ENCODE assay signal across 17 cellular contexts in the genomic region with DNA sequence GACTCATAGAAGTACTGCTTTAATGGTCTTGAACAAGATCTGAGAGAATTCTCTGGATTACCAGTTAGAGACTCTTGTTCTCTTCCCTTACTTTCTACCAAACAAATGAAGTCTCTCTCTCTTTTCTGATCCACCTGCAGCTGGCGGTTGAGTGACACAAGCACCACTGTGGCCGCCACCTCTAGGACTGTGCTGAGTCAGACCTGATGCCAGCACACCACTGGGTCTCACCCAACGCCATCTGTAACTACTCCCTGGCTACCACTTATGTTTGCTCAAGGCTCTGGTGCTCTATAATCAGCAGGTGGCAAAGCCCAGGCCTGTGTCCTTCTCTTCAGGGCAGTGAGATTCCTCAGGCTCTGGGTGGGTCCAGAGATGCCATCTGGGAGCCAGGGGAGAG.
DNase-seq lines count a peak whose midpoint lies in the region; ATAC-seq, FAIRE-seq and TF ChIP-seq lines count a peak whose summit lies in the region.
"Had no signal": no experiment of that assay in that cellular context is flagged by ENCODE, and none has a peak within 500 bp of the region (broad histone marks: within the 10 kb centered on the region; RNA-seq: fewer than 3 reads in every experiment).

No MANE protein-coding gene starts in this region.

- TF ChIP-seq CTCF in H9 (conservative IDR thresholded peaks at IDR 0.05) = no peak
- TF ChIP-seq CTCF in astrocyte (IDR thresholded peaks at IDR 0.05; ENCODE audit: insufficient read depth, low read depth, low read length) = no peak
- no peak for TF ChIP-seq CTCF in nephron progenitor cell (IDR thresholded peaks at IDR 0.05)
- no peak for TF ChIP-seq CTCF in CD4-positive, alpha-beta T cell (IDR thresholded peaks at IDR 0.05)

- no peak for DNase-seq in H9
- no peak for DNase-seq in astrocyte (ENCODE audit: low read depth)
- DNase-seq in nephron progenitor cell = no peak
- no peak for DNase-seq in UCSD-AML1 (lab: John Stamatoyannopoulos, UW; ENCODE audit: unreplicated experiment)
- DNase-seq in CD4-positive, alpha-beta T cell = no peak
- DNase-seq: C1 segment of cervical spinal cord; Caco-2; CD8-positive, alpha-beta T cell; DND-41; GOT3; HCEC 1CT had no signal

- peak; percentile 76 for FAIRE-seq in astrocyte (lab: Jason Lieb, UNC)
- FAIRE-seq: G401.6, GM12892, GM19239, H54 had no signal

- H3K18ac ChIP-seq in H9 (ENCODE audit: insufficient read length, low read depth, low read length) = peak overlapping the region; percentile 27

- POLR2A ChIA-PET in CD4-positive, alpha-beta T cell (lab: Charles Lee) = no interaction called here

- H3K79me2 ChIP-seq in H9 (ENCODE audit: insufficient read depth, low read length) (no peaks in the 10 kb centered on the region), astrocyte (ENCODE audit: insufficient read depth, low read length) (no peaks in the 10 kb centered on the region)

- H3K9ac ChIP-seq in H9 (ENCODE audit: extremely low read depth, insufficient read length, low read length) = no peak overlapping the region
- H3K9ac ChIP-seq in astrocyte (ENCODE audit: low read length) = no peak overlapping the region

- no peak overlapping the region for H3K4me3 ChIP-seq in astrocyte (ENCODE audit: insufficient read depth, low read depth, low read length)

- no peak overlapping the region for H2BK15ac ChIP-seq in H9 (ENCODE audit: low read depth, low read length)

- H2AFZ ChIP-seq in H9 (ENCODE audit: low read length) (no peak overlapping the region), astrocyte (ENCODE audit: low read depth, low read length) (no peak overlapping the region)

- CTCF ChIA-PET in CD4-positive, alpha-beta T cell (lab: Charles Lee) = no interaction called here

- H3K27ac Mint-ChIP-seq in H9 = no peak overlapping the region
- no peak overlapping the region for H3K27ac Mint-ChIP-seq in astrocyte (ENCODE audit: unreplicated experiment)
- H3K27ac Mint-ChIP-seq in nephron progenitor cell = peak overlapping the region; percentile 68
- no peak overlapping the region for H3K27ac Mint-ChIP-seq in CD4-positive, alpha-beta T cell
- H3K27ac Mint-ChIP-seq: CD8-positive, alpha-beta T cell had no signal

- intact Hi-C loops in CD4-positive, alpha-beta T cell (cut with DNase I, micrococcal nuclease) = no loop called here

- no peak overlapping the region for H3K23ac ChIP-seq in H9 (ENCODE audit: insufficient read length, low read depth, low read length)

- no peak overlapping the region for H3K4me2 ChIP-seq in H9 (ENCODE audit: insufficient read depth, insufficient read length, low read length)
- no peak overlapping the region for H3K4me2 ChIP-seq in astrocyte (ENCODE audit: low read length)

- H3K9me3 ChIP-seq in H9 (ENCODE audit: control insufficient read depth, low read depth, low read length) (no peaks in the 10 kb centered on the region), astrocyte (ENCODE audit: insufficient read depth, low read depth, low read length) (no peaks in the 10 kb centered on the region)
- no peaks in the 10 kb centered on the region for H3K9me3 ChIP-seq in CD4-positive, alpha-beta T cell (ENCODE audit: control insufficient read depth, low read length)
- H3K9me3 ChIP-seq: Caco-2 had no signal

- H2BK120ac ChIP-seq in H9 (ENCODE audit: low read depth, low read length, poor library complexity, severe bottlenecking) = no peak overlapping the region

- H2AK5ac ChIP-seq in H9 (ENCODE audit: insufficient read length, low read length) = no peak overlapping the region

- H3K9me3 Mint-ChIP-seq in H9 = peaks cover 11 to 14% of the 10 kb centered on the region in 2 experiments; a peak in 4 of 5 replicates
- H3K9me3 Mint-ChIP-seq in astrocyte (ENCODE audit: unreplicated experiment) = no peaks in the 10 kb centered on the region
- H3K9me3 Mint-ChIP-seq in nephron progenitor cell = peaks cover 38% of the 10 kb centered on the region
- H3K9me3 Mint-ChIP-seq in CD4-positive, alpha-beta T cell = no peaks in the 10 kb centered on the region

- no peaks in the 10 kb centered on the region for H3K23me2 ChIP-seq in H9 (ENCODE audit: insufficient read length, low read depth, low read length, poor library complexity, severe bottlenecking)

- no peak overlapping the region for H4K5ac ChIP-seq in H9 (ENCODE audit: insufficient read length, low read depth, low read length)

- H3K4me3 Mint-ChIP-seq in H9 = no peak overlapping the region
- no peak overlapping the region for H3K4me3 Mint-ChIP-seq in astrocyte (ENCODE audit: unreplicated experiment)
- H3K4me3 Mint-ChIP-seq in nephron progenitor cell = no peak overlapping the region
- H3K4me3 Mint-ChIP-seq in CD4-positive, alpha-beta T cell = no peak overlapping the region
- H3K4me3 Mint-ChIP-seq: CD8-positive, alpha-beta T cell had no signal

- no peak for TF ChIP-seq POLR2A in GM18505 (IDR thresholded peaks at IDR 0.05; ENCODE audit: borderline replicate concordance, extremely low read depth, insufficient read depth, insufficient read length)

- H3K27me3 Mint-ChIP-seq in H9 (ENCODE audit: low read depth) (no peaks in the 10 kb centered on the region), astrocyte (ENCODE audit: low read depth, unreplicated experiment) (no peaks in the 10 kb centered on the region), nephron progenitor cell (ENCODE audit: low read depth, poor library complexity) (peaks cover 3% of the 10 kb centered on the region)
- H3K27me3 Mint-ChIP-seq in CD4-positive, alpha-beta T cell = no peaks in the 10 kb centered on the region

- H3K79me1 ChIP-seq in H9 (ENCODE audit: insufficient read depth, low read depth, low read length, poor library complexity, severe bottlenecking) = no peaks in the 10 kb centered on the region

- no peaks in the 10 kb centered on the region for H3K4me1 Mint-ChIP-seq in H9
- no peaks in the 10 kb centered on the region for H3K4me1 Mint-ChIP-seq in astrocyte (ENCODE audit: low read depth, unreplicated experiment)
- no peaks in the 10 kb centered on the region for H3K4me1 Mint-ChIP-seq in nephron progenitor cell
- H3K4me1 Mint-ChIP-seq in CD4-positive, alpha-beta T cell (ENCODE audit: low read depth) = no peaks in the 10 kb centered on the region

- no peak overlapping the region for H2BK12ac ChIP-seq in H9 (ENCODE audit: insufficient read length, low read depth, low read length)

- H2BK20ac ChIP-seq in H9 (ENCODE audit: low read depth, low read length, poor library complexity, severe bottlenecking) = no peak overlapping the region

- H2BK5ac ChIP-seq in H9 (ENCODE audit: insufficient read length, low read length) = no peak overlapping the region

- no peak overlapping the region for H3K4ac ChIP-seq in H9 (ENCODE audit: low read depth, low read length)

- H3K14ac ChIP-seq in H9 (ENCODE audit: insufficient read depth, low read length) = no peak overlapping the region; the same call in 1 of the 2 replicates

- H4K20me1 ChIP-seq in H9 (ENCODE audit: control insufficient read depth, insufficient read depth, insufficient read length) (no peaks in the 10 kb centered on the region), astrocyte (ENCODE audit: insufficient read depth, low read length) (no peaks in the 10 kb centered on the region)

- H3K56ac ChIP-seq in H9 (ENCODE audit: insufficient read length, low read depth, low read length) = no peak overlapping the region

- no CpG with 5 or more reads among the region's 3 CpGs for WGBS in H9 (ENCODE audit: extremely low coverage, insufficient read length, low lambda C conversion rate)

- H3K36me3 Mint-ChIP-seq in H9 (ENCODE audit: insufficient read depth in 1 of 3, low read depth in 3 of 3) (peaks cover 4 to 24% (median 7%) of the 10 kb centered on the region in 3 experiments; a peak in 6 of 7 replicates), astrocyte (ENCODE audit: low read depth, unreplicated experiment) (no peaks in the 10 kb centered on the region), nephron progenitor cell (ENCODE audit: low read depth) (peaks cover 11% of the 10 kb centered on the region)
- no peaks in the 10 kb centered on the region for H3K36me3 Mint-ChIP-seq in CD4-positive, alpha-beta T cell (ENCODE audit: low read depth)
- H3K36me3 Mint-ChIP-seq: CD8-positive, alpha-beta T cell had no signal

- H4K91ac ChIP-seq in H9 (ENCODE audit: insufficient read length, low read depth, low read length) = no peak overlapping the region

- ATAC-seq in CD4-positive, alpha-beta T cell (ENCODE audit: poor library complexity) = no peak
- ATAC-seq in GM18505 (IDR thresholded peaks at IDR 0.05; ENCODE audit: unreplicated experiment) = no peak
- no peak for ATAC-seq in HG02938 (IDR thresholded peaks at IDR 0.05; ENCODE audit: unreplicated experiment)
- ATAC-seq: CD8-positive, alpha-beta T cell had no signal

- H3K4me1 ChIP-seq in H9 (ENCODE audit: insufficient read depth, low read length) (no peaks in the 10 kb centered on the region), astrocyte (ENCODE audit: insufficient read depth, low read length) (no peaks in the 10 kb centered on the region)
- H3K4me1 ChIP-seq: Caco-2 had no signal

- H3K36me3 ChIP-seq in astrocyte (ENCODE audit: insufficient read depth, low read length) = no peaks in the 10 kb centered on the region

- no peak overlapping the region for H4K8ac ChIP-seq in H9 (replicated peaks; ENCODE audit: insufficient read length, low read depth, low read length)

- no peak overlapping the region for H3K27ac ChIP-seq in H9 (ENCODE audit: insufficient read length, low read depth, low read length)
- no peak overlapping the region for H3K27ac ChIP-seq in astrocyte (ENCODE audit: low read depth, low read length)
- no peak overlapping the region for H3K27ac ChIP-seq in CD4-positive, alpha-beta T cell (ENCODE audit: low read depth, low read length)

- H3K27me3 ChIP-seq in H9 (ENCODE audit: insufficient read depth, low read length) = no peaks in the 10 kb centered on the region
- H3K27me3 ChIP-seq in astrocyte (ENCODE audit: insufficient read depth, low read length) = no peaks in the 10 kb centered on the region
- H3K27me3 ChIP-seq in CD4-positive, alpha-beta T cell (ENCODE audit: control insufficient read depth, insufficient read depth, low read length) = no peaks in the 10 kb centered on the region

- no peak overlapping the region for H3T11ph ChIP-seq in H9 (ENCODE audit: low read length)
